23 cellular contexts compared by ENCODE assay signal in genomic region chr5:108945094-108945493, GRCh38.
"Had no signal": no experiment of that assay in that cellular context is flagged by ENCODE, and none has a peak within 500 bp of the region (broad histone marks: within the 10 kb centered on the region; RNA-seq: fewer than 3 reads in every experiment).

No MANE protein-coding gene starts in this region.

- H3K36me3 ChIP-seq: esophagus muscularis mucosa, suprapubic skin, thyroid gland, uterus had no signal

- H3K4me1 ChIP-seq: esophagus muscularis mucosa, pancreas, suprapubic skin, thyroid gland, uterus had no signal

- H3K4me3 ChIP-seq: coronary artery, esophagus muscularis mucosa, lung, pancreas, smooth muscle cell, suprapubic skin, thyroid gland, uterus had no signal

- ATAC-seq: foreskin keratinocyte; left colon; left ventricle myocardium superior; natural killer cell treated with Interleukin-12 subunit alpha and Interleukin-12 subunit beta and Interleukin-15 and Interleukin-18, amount 100 ng/mL, for 72 hours; pancreas; right cardiac atrium had no signal

- DNase-seq: effector CD8-positive, alpha-beta T cell; foreskin keratinocyte; head of caudate nucleus; left colon; left ventricle myocardium superior; mesenchymal stem cell; midbrain; occipital lobe; pancreas; right cardiac atrium; stimulated activated CD4-positive, alpha-beta T cell treated with anti-CD3 and anti-CD28 coated beads, Interleukin-2, amount 100 ng/mL, for 48 hours; stimulated activated naive CD4-positive, alpha-beta T cell treated with Interleukin-2 at 50 U/mL for 16 hours; thyroid gland; uterus had no signal

- H3K27ac Mint-ChIP-seq: natural killer cell treated with Interleukin-12 subunit alpha and Interleukin-12 subunit beta and Interleukin-15 and Interleukin-18, amount 100 ng/mL, for 72 hours; progenitor cell of endocrine pancreas; type B pancreatic cell had no signal

- H3K9me3 Mint-ChIP-seq: natural killer cell treated with Interleukin-12 subunit alpha and Interleukin-12 subunit beta and Interleukin-15 and Interleukin-18, amount 100 ng/mL, for 72 hours; type B pancreatic cell had no signal

- H3K36me3 Mint-ChIP-seq: natural killer cell treated with Interleukin-12 subunit alpha and Interleukin-12 subunit beta and Interleukin-15 and Interleukin-18, amount 100 ng/mL, for 72 hours; type B pancreatic cell had no signal

- H3K27me3 ChIP-seq: esophagus muscularis mucosa, foreskin keratinocyte, pancreas, suprapubic skin, thyroid gland, uterus had no signal

- H3K4me2 ChIP-seq: smooth muscle cell had no signal

- H3K27me3 Mint-ChIP-seq: natural killer cell treated with Interleukin-12 subunit alpha and Interleukin-12 subunit beta and Interleukin-15 and Interleukin-18, amount 100 ng/mL, for 72 hours; progenitor cell of endocrine pancreas; type B pancreatic cell had no signal

- H3K9me3 ChIP-seq: esophagus muscularis mucosa, pancreas, suprapubic skin, thyroid gland, uterus had no signal

- H3K27ac ChIP-seq: coronary artery, esophagus muscularis mucosa, foreskin keratinocyte, pancreas, suprapubic skin, thyroid gland, uterus had no signal

- H3K4me3 Mint-ChIP-seq: natural killer cell treated with Interleukin-12 subunit alpha and Interleukin-12 subunit beta and Interleukin-15 and Interleukin-18, amount 100 ng/mL, for 72 hours; type B pancreatic cell had no signal

- FAIRE-seq: endometrium had no signal
